9 cellular contexts compared by ENCODE assay signal in genomic region chr9:133787749-133788015, GRCh38. TPM values are rescaled to one million over a fixed set of nuclear protein-coding genes. Genes with fewer than 3 reads are reported as not detected.
DNase-seq lines count a peak whose midpoint lies in the region; ATAC-seq and TF ChIP-seq lines count a peak whose summit lies in the region.
"Had no signal": no experiment of that assay in that cellular context is flagged by ENCODE, and none has a peak within 500 bp of the region (broad histone marks: within the 10 kb centered on the region; RNA-seq: fewer than 3 reads in every experiment).

No MANE protein-coding gene starts in this region.

- in situ Hi-C loops in IMR-90 (cut with MboI; ENCODE audit: low sequenced_read_pairs): loop anchor here (5.0 to 25.0 kb wide), 2 partner anchors 205 to 350 kb away; partner anchors contain the start of genes VAV2 and WDR5

- no TSS peak for BruUV-seq in IMR-90 (replicated peaks; lab: Mats Ljungman, UMichigan)

- CTCF ChIA-PET in IMR-90 (lab: Yijun Ruan, JAX): interaction anchor here (0.9 kb wide), 1 partner anchor 205 kb away, joined by 3 read pairs; no protein-coding TSS in a partner anchor

- no peak overlapping the region for H3K4ac ChIP-seq in IMR-90 (ENCODE audit: low read depth, low read length)

- no peak overlapping the region for H3K27ac Mint-ChIP-seq in stimulated activated naive CD8-positive, alpha-beta T cell treated with anti-CD3 and anti-CD28 coated beads, Interleukin-15, amount 100 ng/mL, for 72 hours
- H3K27ac Mint-ChIP-seq: T-cell had no signal

- H2BK120ac ChIP-seq in IMR-90 (ENCODE audit: low read depth, low read length): no peak overlapping the region

- no peak overlapping the region for H4K8ac ChIP-seq in IMR-90 (ENCODE audit: low read depth in 2 of 2, low read length in 2 of 2)

- H3K4me1 Mint-ChIP-seq in stimulated activated naive CD8-positive, alpha-beta T cell treated with anti-CD3 and anti-CD28 coated beads, Interleukin-15, amount 100 ng/mL, for 72 hours: peaks cover 9% of the 10 kb centered on the region

- H3K4me3 ChIP-seq in IMR-90 (ENCODE audit: insufficient read depth, low read depth, low read length): no peak overlapping the region
- no peak overlapping the region for H3K4me3 ChIP-seq in epithelial cell of esophagus (ENCODE audit: low read length)

- no peak overlapping the region for H3K27ac ChIP-seq in IMR-90 (ENCODE audit: insufficient read depth, low read length)

- POLR2A ChIA-PET in IMR-90 (lab: Charles Lee; ENCODE audit: unreplicated experiment): no interaction called here

- ATAC-seq in stimulated activated naive CD8-positive, alpha-beta T cell treated with anti-CD3 and anti-CD28 coated beads, Interleukin-15, Interleukin-2, amounts not matched to agents 100 U/mL and 50 U/mL, for 24 hours: peak; percentile 51
- ATAC-seq in stimulated activated naive CD8-positive, alpha-beta T cell treated with anti-CD3 and anti-CD28 coated beads, Interleukin-15, amount 100 ng/mL, for 72 hours: no peak
- peak; percentile 72 for ATAC-seq in IMR-90 (ENCODE audit: low read depth)
- no peak for ATAC-seq in GM21737 (IDR thresholded peaks at IDR 0.05; ENCODE audit: unreplicated experiment)
- ATAC-seq: T-cell had no signal

- intact Hi-C loops in IMR-90 (cut with micrococcal nuclease): no loop called here

- TF ChIP-seq CTCF in IMR-90 (conservative IDR thresholded peaks at IDR 0.05; ENCODE audit: low read depth, low read length): no peak
- no peak for TF ChIP-seq CTCF in epithelial cell of esophagus (IDR thresholded peaks at IDR 0.05; ENCODE audit: insufficient read depth, low read depth, low read length, missing control alignments)

- H2AK9ac ChIP-seq in IMR-90 (replicated peaks; ENCODE audit: low read depth, low read length, poor library complexity): peak overlapping the region; percentile 23

- H3K14ac ChIP-seq in IMR-90 (replicated peaks; ENCODE audit: low read depth, low read length): no peak overlapping the region

- dilution Hi-C loops in IMR-90 (cut with HindIII; ENCODE audit: low sequenced_read_pairs, unreplicated experiment): loop anchor here (25.0 kb wide), 1 partner anchor 225 kb away; no protein-coding TSS in a partner anchor

- H3K9me3 Mint-ChIP-seq in stimulated activated naive CD8-positive, alpha-beta T cell treated with anti-CD3 and anti-CD28 coated beads, Interleukin-15, amount 100 ng/mL, for 72 hours: no peaks in the 10 kb centered on the region
- H3K9me3 Mint-ChIP-seq: T-cell had no signal

- no peak overlapping the region for H2BK20ac ChIP-seq in IMR-90 (ENCODE audit: low read depth, low read length)

- peaks cover 42% of the 10 kb centered on the region for H3K36me3 ChIP-seq in IMR-90 (ENCODE audit: control insufficient read depth, insufficient read depth, low read length)

- no peak overlapping the region for H2AFZ ChIP-seq in IMR-90 (replicated peaks; ENCODE audit: low read length, poor library complexity)

- H4K5ac ChIP-seq in IMR-90 (ENCODE audit: low read depth, low read length): no peak overlapping the region

- H3K56ac ChIP-seq in IMR-90 (ENCODE audit: extremely low read depth, insufficient read depth, low read length): no peak overlapping the region

- H3K18ac ChIP-seq in IMR-90 (ENCODE audit: low read depth, low read length): no peak overlapping the region

- H2AK5ac ChIP-seq in IMR-90 (ENCODE audit: low read depth, low read length): no peak overlapping the region

- peaks cover 19% of the 10 kb centered on the region for H3K27me3 Mint-ChIP-seq in stimulated activated naive CD8-positive, alpha-beta T cell treated with anti-CD3 and anti-CD28 coated beads, Interleukin-15, amount 100 ng/mL, for 72 hours

- no peak overlapping the region for H3K4me2 ChIP-seq in IMR-90 (ENCODE audit: low read depth, low read length)

- H3K9me3 ChIP-seq in IMR-90 (ENCODE audit: control insufficient read depth, insufficient read depth, low read length): no peaks in the 10 kb centered on the region

- 0 out of 2 replicates have a peak, but pooled peaks cover 5% of the 10 kb centered on the region for H4K20me1 ChIP-seq in IMR-90 (ENCODE audit: insufficient read depth, low read length)

- H2BK5ac ChIP-seq in IMR-90 (ENCODE audit: low read depth, low read length, poor library complexity, severe bottlenecking): no peak overlapping the region

- DNase-seq in stimulated activated naive CD8-positive, alpha-beta T cell treated with anti-CD3 and anti-CD28 coated beads, Interleukin-15, Interleukin-2, amounts not matched to agents 100 U/mL and 50 U/mL, for 24 hours: peak; percentile 35
- DNase-seq in stimulated activated naive CD8-positive, alpha-beta T cell treated with anti-CD3 and anti-CD28 coated beads, Interleukin-15, amount 100 ng/mL, for 72 hours: no peak
- DNase-seq in IMR-90 (no peak), epithelial cell of esophagus (ENCODE audit: low read depth) (peak; percentile 29), ureter (ENCODE audit: low spot score) (peak; percentile 55), NCI-H2029 treated with DMSO at 0.1 percent for 48 hours (lab: John Stamatoyannopoulos, UW) (no peak)
- DNase-seq in stimulated activated naive CD4-positive, alpha-beta T cell treated with Interleukin-2 at 50 U/mL for 16 hours (lab: John Stamatoyannopoulos, UW): no peak

- H3K23ac ChIP-seq in IMR-90 (ENCODE audit: low read depth, low read length): no peak overlapping the region

- 0 out of 2 replicates have a peak, but pooled peaks cover 3% of the 10 kb centered on the region for H3K9me1 ChIP-seq in IMR-90 (ENCODE audit: insufficient read depth, low read length)

- peaks cover 0 to 13% of the 10 kb centered on the region in 2 experiments; a peak in 1 of 4 replicates for H3K79me1 ChIP-seq in IMR-90 (ENCODE audit: low read depth in 1 of 2, low read length in 2 of 2)

- no peak overlapping the region for H2BK15ac ChIP-seq in IMR-90 (ENCODE audit: low read depth, low read length)

- no peaks in the 10 kb centered on the region for H3K27me3 ChIP-seq in IMR-90 (ENCODE audit: control insufficient read depth, insufficient read depth, low read length)

- TF ChIP-seq RAD21 in IMR-90 (IDR thresholded peaks at IDR 0.05; ENCODE audit: low read length): no peak

- H3K9ac ChIP-seq in IMR-90 (ENCODE audit: low read depth, low read length): no peak overlapping the region

- H3K4me3 Mint-ChIP-seq in stimulated activated naive CD8-positive, alpha-beta T cell treated with anti-CD3 and anti-CD28 coated beads, Interleukin-15, amount 100 ng/mL, for 72 hours: no peak overlapping the region
- H3K4me3 Mint-ChIP-seq: T-cell had no signal

- no CpG with 5 or more reads among the region's 6 CpGs for WGBS in IMR-90 (ENCODE audit: extremely low coverage in 2 of 2, insufficient read length in 1 of 2), 2 experiments

- no peak for TF ChIP-seq POLR2A in IMR-90 (IDR thresholded peaks at IDR 0.05; ENCODE audit: low read depth, low read length)

- H4K91ac ChIP-seq in IMR-90 (ENCODE audit: insufficient read depth, low read depth, low read length): no peak overlapping the region

- no peaks in the 10 kb centered on the region for H3K4me1 ChIP-seq in IMR-90 (ENCODE audit: control insufficient read depth, insufficient read depth, low read length)

TF ChIP-seq in IMR-90, 13 proteins besides CTCF, POLR2A, EP300 and RAD21:
- TF ChIP-seq BHLHE40 (IDR thresholded peaks at IDR 0.05; ENCODE audit: low read depth, low read length) (no peak), RCOR1 (IDR thresholded peaks at IDR 0.05; ENCODE audit: insufficient replicate concordance, low read length) (no peak), CHD1 (IDR thresholded peaks at IDR 0.05; ENCODE audit: low read depth, low read length) (no peak), NFE2L2 (IDR thresholded peaks at IDR 0.05; ENCODE audit: low read depth, low read length) (no peak), RFX5 (IDR thresholded peaks at IDR 0.05; ENCODE audit: low read depth, low read length) (no peak), MAZ (IDR thresholded peaks at IDR 0.05; ENCODE audit: borderline replicate concordance, low read depth, low read length) (no peak)

RNA-seq across cellular contexts. Expression of gene SARDH, which starts 49.5 kb away (rescaled TPM):
- total RNA-seq in IMR-90 (2012; rRNA removed) (4.7 and 5.0 TPM in 2 replicates), ureter (4.1 TPM)
- 7.5 and 8.5 TPM in 2 replicates for polyA plus RNA-seq in IMR-90 (2012; rRNA removed)
- 5.0 and 8.3 TPM in 2 replicates for polyA plus RNA-seq in IMR-90 (2012; cell fraction: cytosol; rRNA removed)
- polyA plus RNA-seq in IMR-90 (2012; cell fraction: nucleus; rRNA removed; ENCODE audit: low replicate concordance): 9.2 and 23.8 TPM in 2 replicates

Comparison
In these comparisons a context has a peak if more than half of its experiments do, and no peak if none do; other contexts are left out.
1. ATAC-seq: peak in stimulated activated naive CD8-positive, alpha-beta T cell treated with anti-CD3 and anti-CD28 coated beads, Interleukin-15, Interleukin-2, amounts not matched to agents 100 U/mL and 50 U/mL, for 24 hours (single experiment) and IMR-90 (single experiment); none in stimulated activated naive CD8-positive, alpha-beta T cell treated with anti-CD3 and anti-CD28 coated beads, Interleukin-15, amount 100 ng/mL, for 72 hours (single experiment) and GM21737 (single experiment).
2. DNase-seq: peak in stimulated activated naive CD8-positive, alpha-beta T cell treated with anti-CD3 and anti-CD28 coated beads, Interleukin-15, Interleukin-2, amounts not matched to agents 100 U/mL and 50 U/mL, for 24 hours (single experiment), epithelial cell of esophagus (single experiment) and ureter (single experiment); none in stimulated activated naive CD8-positive, alpha-beta T cell treated with anti-CD3 and anti-CD28 coated beads, Interleukin-15, amount 100 ng/mL, for 72 hours (0 of 2), IMR-90 (single experiment), stimulated activated naive CD4-positive, alpha-beta T cell treated with Interleukin-2 at 50 U/mL for 16 hours (single experiment) and NCI-H2029 treated with DMSO at 0.1 percent for 48 hours (single experiment).